In the genomic region with DNA sequence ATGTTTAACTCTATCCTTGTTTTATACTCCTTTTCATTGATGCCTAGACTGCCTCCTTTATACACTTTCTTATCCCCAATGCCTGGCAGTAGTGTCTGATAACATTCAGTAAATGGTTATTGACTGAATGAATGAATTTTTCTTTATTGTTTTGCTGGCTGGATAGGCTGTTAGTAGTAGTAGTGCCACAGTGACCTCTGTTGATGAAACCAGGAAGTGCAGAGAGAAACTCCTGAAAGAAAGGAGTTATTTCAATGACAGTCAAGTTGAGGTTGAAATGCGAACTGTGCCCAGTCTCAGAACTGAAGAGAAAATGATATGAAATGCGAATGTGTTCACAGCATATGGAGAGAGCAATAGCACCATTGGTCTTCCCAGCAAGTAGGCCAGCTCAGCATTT, we compare ENCODE assay signal across 10 cellular contexts. TPM values are rescaled to one million over a fixed set of nuclear protein-coding genes. Genes with fewer than 3 reads are reported as not detected.
DNase-seq lines count a peak whose midpoint lies in the region; ATAC-seq and TF ChIP-seq lines count a peak whose summit lies in the region.
"Had no signal": no experiment of that assay in that cellular context is flagged by ENCODE, and none has a peak within 500 bp of the region (broad histone marks: within the 10 kb centered on the region; RNA-seq: fewer than 3 reads in every experiment).

No MANE protein-coding gene starts in this region.

- no peaks in the 10 kb centered on the region for H3K9me3 Mint-ChIP-seq in Caco-2 (ENCODE audit: unreplicated experiment)

- H3K4me1 ChIP-seq in Caco-2 (peaks cover 51% of the 10 kb centered on the region), mesendoderm (ENCODE audit: control insufficient read depth, low read depth, low read length) (no peaks in the 10 kb centered on the region), ascending aorta (no peaks in the 10 kb centered on the region)
- H3K4me1 ChIP-seq: parathyroid adenoma had no signal

- no peaks in the 10 kb centered on the region for H3K36me3 ChIP-seq in Caco-2 (ENCODE audit: control insufficient read depth, insufficient read depth, low read length)
- no peaks in the 10 kb centered on the region for H3K36me3 ChIP-seq in mesendoderm (ENCODE audit: control insufficient read depth, insufficient read depth, low read length)
- H3K36me3 ChIP-seq in ascending aorta: no peaks in the 10 kb centered on the region

- intact Hi-C loops in Caco-2 (cut with micrococcal nuclease; ENCODE audit: unreplicated experiment): loop anchor here (1.0 kb wide), 1 partner anchor 119 kb away; a partner anchor contains a TSS
- intact Hi-C loops in head of caudate nucleus (cut with DNase I): no loop called here
- intact Hi-C loops in ascending aorta (cut with DNase I): no loop called here

- no peaks in the 10 kb centered on the region for H3K9me3 ChIP-seq in Caco-2
- H3K9me3 ChIP-seq in ascending aorta: no peaks in the 10 kb centered on the region

- no peaks in the 10 kb centered on the region for H3K27me3 ChIP-seq in Caco-2 (replicated peaks; ENCODE audit: control insufficient read depth, insufficient read depth, low read length)
- H3K27me3 ChIP-seq in mesendoderm (ENCODE audit: insufficient read depth, low read length, poor library complexity): no peaks in the 10 kb centered on the region
- H3K27me3 ChIP-seq in ascending aorta: no peaks in the 10 kb centered on the region

- no peak overlapping the region for H3K4me2 ChIP-seq in mesendoderm (ENCODE audit: low read length)

- no peak overlapping the region for H3K4ac ChIP-seq in mesendoderm (ENCODE audit: low read depth, low read length)

- no peak overlapping the region for H3K27ac ChIP-seq in mesendoderm (ENCODE audit: low read depth, low read length)
- no peak overlapping the region for H3K27ac ChIP-seq in ascending aorta
- H3K27ac ChIP-seq: coronary artery, parathyroid adenoma had no signal

- no peak overlapping the region for H3K9ac ChIP-seq in mesendoderm (ENCODE audit: low read length)
- H3K9ac ChIP-seq: parathyroid adenoma had no signal

- H3K27me3 Mint-ChIP-seq in Caco-2 (ENCODE audit: insufficient read depth, unreplicated experiment): no peaks in the 10 kb centered on the region

- no peak for DNase-seq in Caco-2
- DNase-seq in HEK293T (ENCODE audit: extremely low spot score): peak; percentile 12
- DNase-seq in astrocyte of the hippocampus (ENCODE audit: low read depth, low spot score): peak; percentile 25
- peak; percentile 10 for DNase-seq in mesendoderm
- DNase-seq in effector CD8-positive, alpha-beta T cell (lab: John Stamatoyannopoulos, UW): no peak
- no peak for DNase-seq in head of caudate nucleus
- DNase-seq in ascending aorta (ENCODE audit: low spot score in 2 of 2): no peak

- TF ChIP-seq CTCF in Caco-2 (IDR thresholded peaks at IDR 0.05; ENCODE audit: insufficient read depth in 1 of 2, low read depth in 1 of 2, low read length in 1 of 2, severe bottlenecking in 1 of 2, unreplicated experiment in 1 of 2): peak; percentile 16 to 65
- TF ChIP-seq CTCF in ascending aorta (IDR thresholded peaks at IDR 0.05): peak in 1 of 3 experiments; percentile 22

- no peak overlapping the region for H2BK15ac ChIP-seq in mesendoderm (replicated peaks; ENCODE audit: low read depth)

- no peak overlapping the region for H3K23ac ChIP-seq in mesendoderm (ENCODE audit: low read length)

- POLR2A ChIA-PET in Caco-2 (lab: Charles Lee): no interaction called here
- POLR2A ChIA-PET in HEK293T (lab: Yijun Ruan, JAX): no interaction called here

- no peak overlapping the region for H2BK5ac ChIP-seq in mesendoderm (ENCODE audit: low read length)

- CTCF ChIA-PET in Caco-2 (lab: Charles Lee): interaction anchor here (0.5 to 2.5 kb wide), 2 partner anchors 12 to 104 kb away, joined by 3 to 7 read pairs; no protein-coding TSS in a partner anchor
- CTCF ChIA-PET in HEK293T (lab: Yijun Ruan, JAX): interaction anchor here (1.2 to 1.9 kb wide), 2 partner anchors 11 to 119 kb away, joined by 3 to 4 read pairs; a partner anchor contains a TSS

- WGBS in mesendoderm (ENCODE audit: extremely low coverage, insufficient coverage, low lambda C conversion rate): no CpG with 5 or more reads among the region's 2 CpGs

- H3K79me1 ChIP-seq in mesendoderm (ENCODE audit: low read length): no peaks in the 10 kb centered on the region

- no peak overlapping the region for H3K27ac Mint-ChIP-seq in Caco-2 (ENCODE audit: unreplicated experiment)

- H3K4me1 Mint-ChIP-seq in Caco-2 (ENCODE audit: low read depth, unreplicated experiment): peaks cover 43% of the 10 kb centered on the region

- H3K4me3 ChIP-seq in Caco-2 (ENCODE audit: low read depth, low read length): no peak overlapping the region
- no peak overlapping the region for H3K4me3 ChIP-seq in mesendoderm (ENCODE audit: low read length)
- H3K4me3 ChIP-seq in ascending aorta: no peak overlapping the region
- H3K4me3 ChIP-seq: coronary artery had no signal

- no peaks in the 10 kb centered on the region for H3K79me2 ChIP-seq in mesendoderm (ENCODE audit: control insufficient read depth, insufficient read depth, low read length)
- H3K79me2 ChIP-seq: parathyroid adenoma had no signal

- H3K56ac ChIP-seq in mesendoderm (ENCODE audit: low read length): no peak overlapping the region

- peak overlapping the region; percentile 4 for H3K4me3 Mint-ChIP-seq in Caco-2 (ENCODE audit: unreplicated experiment)

- no TSS peak for BruUV-seq in Caco-2 (replicated peaks; lab: Mats Ljungman, UMichigan)

- ATAC-seq in GM18873 (IDR thresholded peaks at IDR 0.05; ENCODE audit: low FRiP score, unreplicated experiment): no peak

- no peak overlapping the region for H4K5ac ChIP-seq in mesendoderm (ENCODE audit: low read length)

- no peak overlapping the region for H2BK120ac ChIP-seq in mesendoderm (ENCODE audit: low read depth, low read length)

- H3K18ac ChIP-seq in mesendoderm (ENCODE audit: low read length): no peak overlapping the region

- H3K36me3 Mint-ChIP-seq in Caco-2 (ENCODE audit: insufficient read depth, unreplicated experiment): no peaks in the 10 kb centered on the region

- no peak overlapping the region for H2AK5ac ChIP-seq in mesendoderm (ENCODE audit: low read length)

- H4K8ac ChIP-seq in mesendoderm (ENCODE audit: low read depth, low read length): no peak overlapping the region

TF ChIP-seq in HEK293T, 16 proteins besides CTCF, POLR2A, EP300 and RAD21:
- no peak for TF ChIP-seq SUZ12 (IDR thresholded peaks at IDR 0.05)
- TF ChIP-seq HDGF (IDR thresholded peaks at IDR 0.05; ENCODE audit: borderline replicate concordance): no peak
- TF ChIP-seq LEF1 (IDR thresholded peaks at IDR 0.05; ENCODE audit: borderline replicate concordance): no peak
- TF ChIP-seq CTBP1 (IDR thresholded peaks at IDR 0.05; ENCODE audit: borderline replicate concordance): no peak
- no peak for TF ChIP-seq FOXA1 (IDR thresholded peaks at IDR 0.05)
- TF ChIP-seq, protein P1, sequence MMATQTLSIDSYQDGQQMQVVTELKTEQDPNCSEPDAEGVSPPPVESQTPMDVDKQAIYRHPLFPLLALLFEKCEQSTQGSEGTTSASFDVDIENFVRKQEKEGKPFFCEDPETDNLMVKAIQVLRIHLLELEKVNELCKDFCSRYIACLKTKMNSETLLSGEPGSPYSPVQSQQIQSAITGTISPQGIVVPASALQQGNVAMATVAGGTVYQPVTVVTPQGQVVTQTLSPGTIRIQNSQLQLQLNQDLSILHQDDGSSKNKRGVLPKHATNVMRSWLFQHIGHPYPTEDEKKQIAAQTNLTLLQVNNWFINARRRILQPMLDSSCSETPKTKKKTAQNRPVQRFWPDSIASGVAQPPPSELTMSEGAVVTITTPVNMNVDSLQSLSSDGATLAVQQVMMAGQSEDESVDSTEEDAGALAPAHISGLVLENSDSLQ (IDR thresholded peaks at IDR 0.05): no peak
- TF ChIP-seq FOXM1 (IDR thresholded peaks at IDR 0.05; ENCODE audit: borderline replicate concordance): no peak
- TF ChIP-seq ARNT (IDR thresholded peaks at IDR 0.05): no peak
- no peak for TF ChIP-seq SP1 (IDR thresholded peaks at IDR 0.05)
- no peak for TF ChIP-seq TARDBP (IDR thresholded peaks at IDR 0.05)
- no peak for TF ChIP-seq BHLHE40 (IDR thresholded peaks at IDR 0.05; ENCODE audit: borderline replicate concordance)
- TF ChIP-seq FOXK2 (IDR thresholded peaks at IDR 0.05): no peak
- no peak for TF ChIP-seq ELF4 (IDR thresholded peaks at IDR 0.05)
- TF ChIP-seq NFRKB (IDR thresholded peaks at IDR 0.05): no peak
- TF ChIP-seq L3MBTL2 (conservative IDR thresholded peaks at IDR 0.05): no peak
- TF ChIP-seq ZNF384 (IDR thresholded peaks at IDR 0.05): no peak

RNA-seq across cellular contexts. Expression of a gene that starts 26.8 kb away (rescaled TPM):
- total RNA-seq in Caco-2 (2022) (10.5 and 14.4 TPM in 2 replicates), ascending aorta (not detected)
- polyA plus RNA-seq in mesendoderm (2013, experiment 1 of 2): 0.10 TPM
- 0.13 TPM for polyA plus RNA-seq in mesendoderm (2013, experiment 2 of 2)

Comparison
In these comparisons a context has a peak if more than half of its experiments do, and no peak if none do; other contexts are left out.
1. DNase-seq: peak in HEK293T (single experiment), astrocyte of the hippocampus (single experiment) and mesendoderm (single experiment); none in Caco-2 (0 of 2), effector CD8-positive, alpha-beta T cell (single experiment), head of caudate nucleus (0 of 42) and ascending aorta (0 of 2).
2. RNA of a gene that starts 26.8 kb away (total RNA-seq): 10.5 to 14.4 TPM in Caco-2; not detected in ascending aorta (single experiment); every median in the first group is over 10 times any median in the second.